ENCODE assay signal across 1 cellular context in genomic region chr4:108454227-108454626, GRCh38.
TF ChIP-seq lines count a peak whose summit lies in the region.

No MANE protein-coding gene starts in this region.

TF ChIP-seq in HEK293, 187 proteins besides CTCF, POLR2A, EP300 and RAD21 (continued from another document):
- TF ChIP-seq ZNF133 (tag by site-specific recombination; IDR thresholded peaks at IDR 0.05) (no peak), ZNF433 (tag by site-specific recombination; IDR thresholded peaks at IDR 0.05; ENCODE audit: low read depth) (no peak), ZNF660 (tag by site-specific recombination; IDR thresholded peaks at IDR 0.05) (no peak), ZNF561 (tag by site-specific recombination; IDR thresholded peaks at IDR 0.05; ENCODE audit: borderline replicate concordance) (0 out of 2 replicates have a peak, but pooled peaks have one; percentile 25), ZNF544 (tag by site-specific recombination; IDR thresholded peaks at IDR 0.05) (no peak), ZNF121 (tag by site-specific recombination; IDR thresholded peaks at IDR 0.05) (no peak), ZNF792 (tag by site-specific recombination; IDR thresholded peaks at IDR 0.05) (no peak), PRDM1 (tag by site-specific recombination; IDR thresholded peaks at IDR 0.05) (no peak), ZNF658 (tag by site-specific recombination; IDR thresholded peaks at IDR 0.05) (no peak), KLF17 (tag by site-specific recombination; IDR thresholded peaks at IDR 0.05) (no peak), IKZF3 (tag by site-specific recombination; IDR thresholded peaks at IDR 0.05) (peak; percentile 83)
- TF ChIP-seq, protein P1, sequence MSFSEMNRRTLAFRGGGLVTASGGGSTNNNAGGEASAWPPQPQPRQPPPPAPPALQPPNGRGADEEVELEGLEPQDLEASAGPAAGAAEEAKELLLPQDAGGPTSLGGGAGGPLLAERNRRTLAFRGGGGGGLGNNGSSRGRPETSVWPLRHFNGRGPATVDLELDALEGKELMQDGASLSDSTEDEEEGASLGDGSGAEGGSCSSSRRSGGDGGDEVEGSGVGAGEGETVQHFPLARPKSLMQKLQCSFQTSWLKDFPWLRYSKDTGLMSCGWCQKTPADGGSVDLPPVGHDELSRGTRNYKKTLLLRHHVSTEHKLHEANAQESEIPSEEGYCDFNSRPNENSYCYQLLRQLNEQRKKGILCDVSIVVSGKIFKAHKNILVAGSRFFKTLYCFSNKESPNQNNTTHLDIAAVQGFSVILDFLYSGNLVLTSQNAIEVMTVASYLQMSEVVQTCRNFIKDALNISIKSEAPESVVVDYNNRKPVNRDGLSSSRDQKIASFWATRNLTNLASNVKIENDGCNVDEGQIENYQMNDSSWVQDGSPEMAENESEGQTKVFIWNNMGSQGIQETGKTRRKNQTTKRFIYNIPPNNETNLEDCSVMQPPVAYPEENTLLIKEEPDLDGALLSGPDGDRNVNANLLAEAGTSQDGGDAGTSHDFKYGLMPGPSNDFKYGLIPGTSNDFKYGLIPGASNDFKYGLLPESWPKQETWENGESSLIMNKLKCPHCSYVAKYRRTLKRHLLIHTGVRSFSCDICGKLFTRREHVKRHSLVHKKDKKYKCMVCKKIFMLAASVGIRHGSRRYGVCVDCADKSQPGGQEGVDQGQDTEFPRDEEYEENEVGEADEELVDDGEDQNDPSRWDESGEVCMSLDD (tag by site-specific recombination; IDR thresholded peaks at IDR 0.05): no peak
